ENCODE assay signal across 28 cellular contexts in the genomic region with DNA sequence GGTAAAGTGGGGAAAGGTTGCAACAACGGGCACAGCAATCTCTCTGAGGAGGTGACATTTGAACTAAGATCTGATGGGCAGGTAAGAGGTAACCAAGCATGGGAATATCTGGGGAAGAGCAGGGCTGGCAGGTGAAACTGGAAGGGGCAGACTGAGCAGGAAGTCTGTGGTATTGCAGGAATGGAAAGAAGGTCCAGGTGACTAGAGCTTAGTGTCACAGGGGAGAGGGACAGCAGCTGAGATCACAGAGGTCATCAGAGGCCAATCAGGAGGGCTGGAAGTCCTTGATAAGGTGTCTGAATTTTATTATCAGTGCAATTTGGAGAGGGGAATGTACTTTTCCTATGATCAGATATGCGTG.
DNase-seq lines count a peak whose midpoint lies in the region; ATAC-seq, FAIRE-seq and TF ChIP-seq lines count a peak whose summit lies in the region.
"Had no signal": no experiment of that assay in that cellular context is flagged by ENCODE, and none has a peak within 500 bp of the region (broad histone marks: within the 10 kb centered on the region; RNA-seq: fewer than 3 reads in every experiment).

No MANE protein-coding gene starts in this region.

- no peak overlapping the region for H3K4me2 ChIP-seq in A549
- H3K4me2 ChIP-seq: smooth muscle cell had no signal

- H3K27ac ChIP-seq in A549 (no peak overlapping the region), WERI-Rb-1 (no peak overlapping the region)
- H3K27ac ChIP-seq: C4-2B, HL-60 had no signal

- no peak for TF ChIP-seq RAD21 in A549 (conservative IDR thresholded peaks at IDR 0.05 in 1 of 2, IDR thresholded peaks at IDR 0.05 in 1 of 2)

- no peak for TF ChIP-seq EP300 in A549 (IDR thresholded peaks at IDR 0.05)

- H3K36me3 ChIP-seq in H7 (replicated peaks; ENCODE audit: control insufficient read depth, insufficient read depth, low read length) (no peaks in the 10 kb centered on the region), WERI-Rb-1 (no peaks in the 10 kb centered on the region)

- no peak for DNase-seq in A549 (ENCODE audit: low read depth in 1 of 2, low spot score in 1 of 2)
- DNase-seq in H7 = peak; percentile 26
- peak; percentile 25 for DNase-seq in WERI-Rb-1
- no peak for DNase-seq in mesothelial cell of epicardium (ENCODE audit: low spot score in 2 of 2, unreplicated experiment in 2 of 2)
- DNase-seq in stimulated activated naive CD4-positive, alpha-beta T cell treated with Interleukin-2 at 50 U/mL for 16 hours (lab: John Stamatoyannopoulos, UW) = no peak
- no peak for DNase-seq in T-cell
- DNase-seq in AML-193 (lab: John Stamatoyannopoulos, UW) = no peak
- DNase-seq: activated CD4-positive, alpha-beta T cell treated with anti-CD3 and anti-CD28 coated beads, Interleukin-2, amount 10 ng/mL, durations not matched to agents 24 days and 14 days; activated naive CD8-positive, alpha-beta T cell treated with anti-CD3 and anti-CD28 coated beads, Interleukin-2, amount 50 U/mL, for 24 hours; activated T-cell treated with anti-CD3 and anti-CD28 coated beads, Interleukin-2, amount 50 U/mL, for 4 hours; dermis blood vessel endothelial cell; hippocampal formation; immature natural killer cell; left ventricle myocardium superior; naive thymus-derived CD4-positive, alpha-beta T cell; NCI-H1092 treated with DMSO at 0.1 percent for 48 hours; NCI-H187 treated with DMSO at 0.1 percent for 48 hours; NCI-H2171 treated with DMSO at 0.1 percent for 48 hours; NCI-H526; nucleus accumbens; RPMI8226; stimulated activated CD4-positive, alpha-beta T cell treated with anti-CD3 and anti-CD28 coated beads, Interleukin-1b, Interleukin-23, amount 100 ng/mL, for 48 hours; stimulated activated CD8-positive, alpha-beta memory T cell treated with anti-CD3 and anti-CD28 coated beads, Interleukin-4, amount 100 ng/mL, for 48 hours had no signal

- WGBS in A549 (ENCODE audit: missing lambda C conversion rate) = 37% methylated on average over 2 of the region's 2 CpGs

- H3K9me3 Mint-ChIP-seq in mesothelial cell of epicardium (peaks cover 4% of the 10 kb centered on the region), T-cell (no peaks in the 10 kb centered on the region)
- H3K9me3 Mint-ChIP-seq: activated CD4-positive, alpha-beta T cell treated with anti-CD3 and anti-CD28 coated beads, Interleukin-2, amount 10 ng/mL, durations not matched to agents 24 days and 14 days; activated naive CD8-positive, alpha-beta T cell treated with anti-CD3 and anti-CD28 coated beads, Interleukin-2, amount 50 U/mL, for 24 hours; activated T-cell treated with anti-CD3 and anti-CD28 coated beads, Interleukin-2, amount 50 U/mL, for 4 hours had no signal

- POLR2A ChIA-PET in A549 (lab: Yijun Ruan, JAX) (no interaction called here), T-cell (lab: Charles Lee) (no interaction called here)

- H3K9me3 ChIP-seq in A549 = no peaks in the 10 kb centered on the region
- no peaks in the 10 kb centered on the region for H3K9me3 ChIP-seq in WERI-Rb-1 (ENCODE audit: severe bottlenecking)

- no peak for FAIRE-seq in A549 (lab: Jason Lieb, UNC)
- FAIRE-seq: endometrium had no signal

- TF ChIP-seq POLR2A in A549 (IDR thresholded peaks at IDR 0.05; ENCODE audit: low read length) = no peak

- H3K27me3 Mint-ChIP-seq in mesothelial cell of epicardium (ENCODE audit: low read depth) (no peaks in the 10 kb centered on the region), T-cell (peaks cover 0 to 5% of the 10 kb centered on the region in 2 donors)

- TF ChIP-seq CTCF in A549 (IDR thresholded peaks at IDR 0.05) = no peak
- TF ChIP-seq CTCF in WERI-Rb-1 (IDR thresholded peaks at IDR 0.05; ENCODE audit: low read depth, low read length) = 0 out of 2 replicates have a peak, but pooled peaks have one; percentile 2
- no peak for TF ChIP-seq CTCF in mesothelial cell of epicardium (IDR thresholded peaks at IDR 0.05; ENCODE audit: unreplicated experiment)

- no peaks in the 10 kb centered on the region for H3K36me3 Mint-ChIP-seq in mesothelial cell of epicardium
- no peaks in the 10 kb centered on the region for H3K36me3 Mint-ChIP-seq in T-cell
- H3K36me3 Mint-ChIP-seq: immature natural killer cell; naive thymus-derived CD4-positive, alpha-beta T cell had no signal

- H3K4me3 ChIP-seq in A549 (no peak overlapping the region), H7 (ENCODE audit: insufficient read depth, low read depth, low read length) (no peak overlapping the region), WERI-Rb-1 (ENCODE audit: low read depth, low read length) (no peak overlapping the region)
- H3K4me3 ChIP-seq: smooth muscle cell had no signal

- peak; percentile 51 to 62; a peak in 4 of 6 replicates for ATAC-seq in A549
- no peak for ATAC-seq in GM18502 (IDR thresholded peaks at IDR 0.05; ENCODE audit: poor library complexity, unreplicated experiment)
- no peak for ATAC-seq in T-cell (replicated peaks in 1 of 4)
- ATAC-seq: activated naive CD8-positive, alpha-beta T cell treated with anti-CD3 and anti-CD28 coated beads, Interleukin-2, amount 50 U/mL, for 24 hours; activated T-cell treated with anti-CD3 and anti-CD28 coated beads, Interleukin-2, amount 50 U/mL, for 4 hours; left ventricle myocardium superior; naive thymus-derived CD4-positive, alpha-beta T cell had no signal

- H3K4me3 Mint-ChIP-seq in mesothelial cell of epicardium (no peak overlapping the region), T-cell (no peak overlapping the region)
- H3K4me3 Mint-ChIP-seq: activated CD4-positive, alpha-beta T cell treated with anti-CD3 and anti-CD28 coated beads, Interleukin-2, amount 10 ng/mL, durations not matched to agents 24 days and 14 days; activated naive CD8-positive, alpha-beta T cell treated with anti-CD3 and anti-CD28 coated beads, Interleukin-2, amount 50 U/mL, for 24 hours; activated T-cell treated with anti-CD3 and anti-CD28 coated beads, Interleukin-2, amount 50 U/mL, for 4 hours; immature natural killer cell; naive thymus-derived CD4-positive, alpha-beta T cell had no signal

- CTCF ChIA-PET in A549 (lab: Yijun Ruan, JAX) (interaction anchor here (0.9 kb wide), 1 partner anchor 29 kb away, joined by 3 read pairs; no protein-coding TSS in a partner anchor), T-cell (lab: Charles Lee) (no interaction called here)

- no peaks in the 10 kb centered on the region for H3K4me1 ChIP-seq in A549

- peak overlapping the region; percentile 43 for H3K27ac Mint-ChIP-seq in mesothelial cell of epicardium
- H3K27ac Mint-ChIP-seq in T-cell = no peak overlapping the region
- H3K27ac Mint-ChIP-seq: activated CD4-positive, alpha-beta T cell treated with anti-CD3 and anti-CD28 coated beads, Interleukin-2, amount 10 ng/mL, durations not matched to agents 24 days and 14 days; activated naive CD8-positive, alpha-beta T cell treated with anti-CD3 and anti-CD28 coated beads, Interleukin-2, amount 50 U/mL, for 24 hours; immature natural killer cell; naive thymus-derived CD4-positive, alpha-beta T cell had no signal

- peaks cover 10% of the 10 kb centered on the region for H3K4me1 Mint-ChIP-seq in mesothelial cell of epicardium
- H3K4me1 Mint-ChIP-seq in T-cell = no peaks in the 10 kb centered on the region
- H3K4me1 Mint-ChIP-seq: activated CD4-positive, alpha-beta T cell treated with anti-CD3 and anti-CD28 coated beads, Interleukin-2, amount 10 ng/mL, durations not matched to agents 24 days and 14 days; activated naive CD8-positive, alpha-beta T cell treated with anti-CD3 and anti-CD28 coated beads, Interleukin-2, amount 50 U/mL, for 24 hours; immature natural killer cell; naive thymus-derived CD4-positive, alpha-beta T cell had no signal

- H3K27me3 ChIP-seq in H7 (ENCODE audit: control insufficient read depth, insufficient read depth, low read length) (no peaks in the 10 kb centered on the region), WERI-Rb-1 (ENCODE audit: insufficient read depth, low read depth, severe bottlenecking) (no peaks in the 10 kb centered on the region)

TF ChIP-seq in A549, 52 proteins besides CTCF, POLR2A, EP300 and RAD21 (continues in another document):
- TF ChIP-seq, protein P1, sequence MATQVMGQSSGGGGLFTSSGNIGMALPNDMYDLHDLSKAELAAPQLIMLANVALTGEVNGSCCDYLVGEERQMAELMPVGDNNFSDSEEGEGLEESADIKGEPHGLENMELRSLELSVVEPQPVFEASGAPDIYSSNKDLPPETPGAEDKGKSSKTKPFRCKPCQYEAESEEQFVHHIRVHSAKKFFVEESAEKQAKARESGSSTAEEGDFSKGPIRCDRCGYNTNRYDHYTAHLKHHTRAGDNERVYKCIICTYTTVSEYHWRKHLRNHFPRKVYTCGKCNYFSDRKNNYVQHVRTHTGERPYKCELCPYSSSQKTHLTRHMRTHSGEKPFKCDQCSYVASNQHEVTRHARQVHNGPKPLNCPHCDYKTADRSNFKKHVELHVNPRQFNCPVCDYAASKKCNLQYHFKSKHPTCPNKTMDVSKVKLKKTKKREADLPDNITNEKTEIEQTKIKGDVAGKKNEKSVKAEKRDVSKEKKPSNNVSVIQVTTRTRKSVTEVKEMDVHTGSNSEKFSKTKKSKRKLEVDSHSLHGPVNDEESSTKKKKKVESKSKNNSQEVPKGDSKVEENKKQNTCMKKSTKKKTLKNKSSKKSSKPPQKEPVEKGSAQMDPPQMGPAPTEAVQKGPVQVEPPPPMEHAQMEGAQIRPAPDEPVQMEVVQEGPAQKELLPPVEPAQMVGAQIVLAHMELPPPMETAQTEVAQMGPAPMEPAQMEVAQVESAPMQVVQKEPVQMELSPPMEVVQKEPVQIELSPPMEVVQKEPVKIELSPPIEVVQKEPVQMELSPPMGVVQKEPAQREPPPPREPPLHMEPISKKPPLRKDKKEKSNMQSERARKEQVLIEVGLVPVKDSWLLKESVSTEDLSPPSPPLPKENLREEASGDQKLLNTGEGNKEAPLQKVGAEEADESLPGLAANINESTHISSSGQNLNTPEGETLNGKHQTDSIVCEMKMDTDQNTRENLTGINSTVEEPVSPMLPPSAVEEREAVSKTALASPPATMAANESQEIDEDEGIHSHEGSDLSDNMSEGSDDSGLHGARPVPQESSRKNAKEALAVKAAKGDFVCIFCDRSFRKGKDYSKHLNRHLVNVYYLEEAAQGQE (IDR thresholded peaks at IDR 0.05) = no peak
- TF ChIP-seq HEYL (CRISPR knock-in tag; IDR thresholded peaks at IDR 0.05) (no peak), SMC3 (IDR thresholded peaks at IDR 0.05) (no peak), ZSCAN20 (CRISPR knock-in tag; IDR thresholded peaks at IDR 0.05) (no peak), NFE2L2 (conservative IDR thresholded peaks at IDR 0.05; ENCODE audit: low read length) (no peak), CHD4 (IDR thresholded peaks at IDR 0.05; ENCODE audit: borderline replicate concordance) (no peak), FOSL2 (IDR thresholded peaks at IDR 0.05) (no peak), FOSL2 (CRISPR knock-in tag; IDR thresholded peaks at IDR 0.05) (no peak), HOXA7 (CRISPR knock-in tag; IDR thresholded peaks at IDR 0.05) (no peak)

Comparison
In these comparisons a context has a peak if more than half of its experiments do, and no peak if none do; other contexts are left out.
1. ATAC-seq: peak in A549 (2 of 2); none in GM18502 (single experiment) and T-cell (0 of 4).
2. DNase-seq: peak in H7 (single experiment) and WERI-Rb-1 (single experiment); none in A549 (0 of 2), mesothelial cell of epicardium (0 of 2), stimulated activated naive CD4-positive, alpha-beta T cell treated with Interleukin-2 at 50 U/mL for 16 hours (single experiment), T-cell (0 of 34) and AML-193 (0 of 2).